7 cellular contexts compared by ENCODE assay signal in genomic region chr2:38095996-38096861, GRCh38. TPM values are rescaled to one million over a fixed set of nuclear protein-coding genes. Genes with fewer than 3 reads are reported as not detected.
DNase-seq lines count a peak whose midpoint lies in the region; ATAC-seq and TF ChIP-seq lines count a peak whose summit lies in the region.

No MANE protein-coding gene starts in this region.

- no CpG with 5 or more reads among the region's 19 CpGs for WGBS in H9 (ENCODE audit: extremely low coverage, insufficient read length, low lambda C conversion rate)

- H3K4me2 ChIP-seq in H9 (ENCODE audit: insufficient read depth, insufficient read length, low read length): no peak overlapping the region

- H3K27ac ChIP-seq in coronary artery: peak overlapping the region in 1 of 2 donors; percentile 70
- H3K27ac ChIP-seq in H9 (ENCODE audit: insufficient read length, low read depth, low read length): no peak overlapping the region

- H3T11ph ChIP-seq in H9 (ENCODE audit: low read length): no peak overlapping the region

- no peaks in the 10 kb centered on the region for H3K36me3 Mint-ChIP-seq in H9 (ENCODE audit: insufficient read depth in 1 of 3, low read depth in 3 of 3)

- H3K27ac Mint-ChIP-seq in H9: no peak overlapping the region

- no peak overlapping the region for H2BK20ac ChIP-seq in H9 (ENCODE audit: low read depth, low read length, poor library complexity, severe bottlenecking)

- H3K4me1 ChIP-seq in H9 (ENCODE audit: insufficient read depth, low read length): peaks cover 18% of the 10 kb centered on the region; the same call in 1 of the 2 replicates

- no peak overlapping the region for H3K18ac ChIP-seq in H9 (ENCODE audit: insufficient read length, low read depth, low read length)

- no peak for TF ChIP-seq CTCF in coronary artery (IDR thresholded peaks at IDR 0.05)
- TF ChIP-seq CTCF in retinal pigment epithelial cell (conservative IDR thresholded peaks at IDR 0.05; ENCODE audit: low read depth, low read length): no peak
- no peak for TF ChIP-seq CTCF in H9 (conservative IDR thresholded peaks at IDR 0.05)
- no peak for TF ChIP-seq CTCF in GM10266 (IDR thresholded peaks at IDR 0.05; ENCODE audit: control insufficient read depth, insufficient read depth, low read depth, missing control alignments)

- H3K9me3 Mint-ChIP-seq in H9: no peaks in the 10 kb centered on the region; a peak in 1 of 5 replicates

- peak overlapping the region; percentile 20 for H3K4me3 ChIP-seq in coronary artery
- H3K4me3 ChIP-seq in retinal pigment epithelial cell (ENCODE audit: low read length): no peak overlapping the region

- peak; percentile 77 for DNase-seq in KG1 (lab: John Stamatoyannopoulos, UW)
- no peak for DNase-seq in coronary artery (ENCODE audit: low spot score)
- peak; percentile 81 for DNase-seq in retinal pigment epithelial cell (ENCODE audit: low read depth)
- DNase-seq in H9: no peak
- DNase-seq in effector CD4-positive, alpha-beta T cell: no peak
- no peak for DNase-seq in GM10266 (ENCODE audit: extremely low spot score)

- H3K79me2 ChIP-seq in H9 (ENCODE audit: insufficient read depth, low read length): no peaks in the 10 kb centered on the region

- peaks cover 5% of the 10 kb centered on the region; the same call in 1 of the 2 replicates for H3K27me3 ChIP-seq in H9 (ENCODE audit: insufficient read depth, low read length)

- H3K9me3 ChIP-seq in H9 (ENCODE audit: control insufficient read depth, low read depth, low read length): no peaks in the 10 kb centered on the region

- H2AFZ ChIP-seq in H9 (ENCODE audit: low read length): no peak overlapping the region

- ATAC-seq in GM19351 (IDR thresholded peaks at IDR 0.05; ENCODE audit: unreplicated experiment): peak; percentile 52

- no peak overlapping the region for H3K4ac ChIP-seq in H9 (ENCODE audit: low read depth, low read length)

- no peaks in the 10 kb centered on the region for H4K20me1 ChIP-seq in H9 (ENCODE audit: control insufficient read depth, insufficient read depth, insufficient read length)

- no peak overlapping the region for H3K23ac ChIP-seq in H9 (ENCODE audit: insufficient read length, low read depth, low read length)

- no peak overlapping the region for H3K56ac ChIP-seq in H9 (ENCODE audit: insufficient read length, low read depth, low read length)

- H3K23me2 ChIP-seq in H9 (ENCODE audit: insufficient read length, low read depth, low read length, poor library complexity, severe bottlenecking): peaks cover 3% of the 10 kb centered on the region

- no peak overlapping the region for H4K5ac ChIP-seq in H9 (ENCODE audit: insufficient read length, low read depth, low read length)

- no peak overlapping the region for H3K14ac ChIP-seq in H9 (ENCODE audit: insufficient read depth, low read length)

- peaks cover 85 to 87% of the 10 kb centered on the region in 2 experiments for H3K4me1 Mint-ChIP-seq in H9

- no peaks in the 10 kb centered on the region for H3K79me1 ChIP-seq in H9 (ENCODE audit: insufficient read depth, low read depth, low read length, poor library complexity, severe bottlenecking)

- no peak overlapping the region for H2BK5ac ChIP-seq in H9 (ENCODE audit: insufficient read length, low read length)

- peaks cover 74% of the 10 kb centered on the region for H3K27me3 Mint-ChIP-seq in H9 (ENCODE audit: low read depth)

- H2BK120ac ChIP-seq in H9 (ENCODE audit: low read depth, low read length, poor library complexity, severe bottlenecking): no peak overlapping the region

- H2BK15ac ChIP-seq in H9 (ENCODE audit: low read depth, low read length): no peak overlapping the region

- H4K8ac ChIP-seq in H9 (replicated peaks; ENCODE audit: insufficient read length, low read depth, low read length): no peak overlapping the region

- H4K91ac ChIP-seq in H9 (ENCODE audit: insufficient read length, low read depth, low read length): no peak overlapping the region

- H2AK5ac ChIP-seq in H9 (ENCODE audit: insufficient read length, low read length): no peak overlapping the region

- no peak overlapping the region; a peak in 2 of 5 replicates for H3K4me3 Mint-ChIP-seq in H9

- no peak overlapping the region for H3K9ac ChIP-seq in H9 (ENCODE audit: extremely low read depth, insufficient read length, low read length)

- no peak overlapping the region for H2BK12ac ChIP-seq in H9 (ENCODE audit: insufficient read length, low read depth, low read length)

RNA-seq across cellular contexts. Expression of gene CYP1B1, which starts 20.3 kb away (rescaled TPM):
- 2.7 and 2.9 TPM in 2 replicates for total RNA-seq in H9 (2021)

Comparison
In these comparisons a context has a peak if more than half of its experiments do, and no peak if none do; other contexts are left out.
1. DNase-seq: peak in KG1 (single experiment) and retinal pigment epithelial cell (single experiment); none in coronary artery (single experiment), H9 (single experiment), effector CD4-positive, alpha-beta T cell (single experiment) and GM10266 (single experiment).